In genomic region chr21:46320331-46320801, GRCh38 we compare ENCODE assay signal across 11 cellular contexts. TPM values are rescaled to one million over a fixed set of nuclear protein-coding genes. Genes with fewer than 3 reads are reported as not detected.
DNase-seq lines count a peak whose midpoint lies in the region; ATAC-seq and TF ChIP-seq lines count a peak whose summit lies in the region.
"Had no signal": no experiment of that assay in that cellular context is flagged by ENCODE, and none has a peak within 500 bp of the region (broad histone marks: within the 10 kb centered on the region; RNA-seq: fewer than 3 reads in every experiment).

No MANE protein-coding gene starts in this region.

- no peak for TF ChIP-seq CTCF in AG04450 (IDR thresholded peaks at IDR 0.05; ENCODE audit: low read depth, low read length)

- H3K36me3 Mint-ChIP-seq in activated T-helper 17 cell treated with anti-CD3 and anti-CD28 coated beads, Interleukin-2, amount 50 U/mL, for 72 hours (ENCODE audit: low read depth), result peaks cover 18% of the 10 kb centered on the region

- no peaks in the 10 kb centered on the region for H3K27me3 ChIP-seq in AG04450 (ENCODE audit: control insufficient read depth, insufficient read depth, low read length)
- H3K27me3 ChIP-seq: heart right ventricle, SJSA1 had no signal

- H3K9me3 ChIP-seq in AG04450 (ENCODE audit: control insufficient read depth, insufficient read depth, low read length), result peaks cover 2% of the 10 kb centered on the region; the same call in 1 of the 2 replicates
- H3K9me3 ChIP-seq: heart right ventricle had no signal

- no peak overlapping the region for H3K27ac ChIP-seq in AG04450 (ENCODE audit: low read depth, low read length)
- H3K27ac ChIP-seq: heart right ventricle, SJSA1 had no signal

- DNase-seq in AG04450 (ENCODE audit: low read depth, low spot score), result no peak
- peak; percentile 10 for DNase-seq in HEK293T (ENCODE audit: extremely low spot score)
- no peak for DNase-seq in HuH-7.5 (ENCODE audit: low spot score)
- DNase-seq in iPS-NIHi11 (ENCODE audit: low spot score), result no peak
- DNase-seq in DMS114 treated with DMSO at 0.1 percent for 48 hours (lab: John Stamatoyannopoulos, UW; ENCODE audit: unreplicated experiment), result no peak
- DNase-seq: heart right ventricle; NCI-H2081; stimulated activated CD4-positive, alpha-beta T cell treated with anti-CD3 and anti-CD28 coated beads, Interleukin-12 subunit alpha, Interleukin-12 subunit beta, amount 100 ng/mL, for 4 hours; stimulated activated naive CD4-positive, alpha-beta T cell had no signal

- peak overlapping the region; percentile 22 for H3K4me3 ChIP-seq in AG04450 (ENCODE audit: low read depth, low read length)

- peak overlapping the region; percentile 92 for H3K4me3 Mint-ChIP-seq in activated T-helper 17 cell treated with anti-CD3 and anti-CD28 coated beads, Interleukin-2, amount 50 U/mL, for 72 hours

- no peaks in the 10 kb centered on the region for H3K9me3 Mint-ChIP-seq in activated T-helper 17 cell treated with anti-CD3 and anti-CD28 coated beads, Interleukin-2, amount 50 U/mL, for 72 hours

- POLR2A ChIA-PET in AG04450 (lab: Yijun Ruan, JAX) (no interaction called here), HEK293T (lab: Yijun Ruan, JAX) (no interaction called here)

- CTCF ChIA-PET in AG04450 (lab: Charles Lee) (no interaction called here), HEK293T (lab: Yijun Ruan, JAX) (no interaction called here)

- no peaks in the 10 kb centered on the region for H3K27me3 Mint-ChIP-seq in activated T-helper 17 cell treated with anti-CD3 and anti-CD28 coated beads, Interleukin-2, amount 50 U/mL, for 72 hours

- no peak overlapping the region for H3K27ac Mint-ChIP-seq in activated T-helper 17 cell treated with anti-CD3 and anti-CD28 coated beads, Interleukin-2, amount 50 U/mL, for 72 hours

- peaks cover 15% of the 10 kb centered on the region for H3K4me1 Mint-ChIP-seq in activated T-helper 17 cell treated with anti-CD3 and anti-CD28 coated beads, Interleukin-2, amount 50 U/mL, for 72 hours

- ATAC-seq in activated T-helper 17 cell treated with anti-CD3 and anti-CD28 coated beads, Interleukin-2, amount 50 U/mL, for 72 hours (replicated peaks), result no peak
- ATAC-seq: heart right ventricle had no signal

TF ChIP-seq in HEK293T, 16 proteins besides CTCF, POLR2A, EP300 and RAD21:
- TF ChIP-seq ZNF384 (IDR thresholded peaks at IDR 0.05) (0 out of 2 replicates have a peak, but pooled peaks have one; percentile 42), NFRKB (IDR thresholded peaks at IDR 0.05) (no peak), BHLHE40 (IDR thresholded peaks at IDR 0.05; ENCODE audit: borderline replicate concordance) (no peak)

RNA-seq across cellular contexts. Expression of gene C21orf58, which starts 3.3 kb away (rescaled TPM):
- 1.2 TPM in 2 replicates for polyA plus RNA-seq in AG04450 (2011; rRNA removed)
- polyA minus RNA-seq in AG04450 (2011; rRNA and poly(A)+ RNA removed), result 4.2 and 4.4 TPM in 2 replicates
- 10 to 100 TPM; 21.4 to 24.3 TPM for total RNA-seq in activated T-helper 17 cell treated with anti-CD3 and anti-CD28 coated beads, Interleukin-2, amount 50 U/mL, for 72 hours

RNA-seq across cellular contexts. Expression of gene PCNT, which starts 3.6 kb away (rescaled TPM):
- polyA plus RNA-seq in AG04450 (2011; rRNA removed), result 8.5 and 8.8 TPM in 2 replicates
- polyA minus RNA-seq in AG04450 (2011; rRNA and poly(A)+ RNA removed), result 16.1 and 19.0 TPM in 2 replicates
- 10 to 100 TPM; 44.8 to 70.9 TPM for total RNA-seq in activated T-helper 17 cell treated with anti-CD3 and anti-CD28 coated beads, Interleukin-2, amount 50 U/mL, for 72 hours

RNA-seq across cellular contexts. Expression of gene YBEY, which starts 34.2 kb away (rescaled TPM):
- polyA plus RNA-seq in AG04450 (2011; rRNA removed), result 29.0 and 31.2 TPM in 2 replicates
- 5.3 and 7.1 TPM in 2 replicates for polyA minus RNA-seq in AG04450 (2011; rRNA and poly(A)+ RNA removed)
- total RNA-seq in activated T-helper 17 cell treated with anti-CD3 and anti-CD28 coated beads, Interleukin-2, amount 50 U/mL, for 72 hours, result 10 to 100 TPM in 1 of 2 donors, 1 to 10 TPM in 1; 7.0 to 14.8 TPM

RNA-seq across cellular contexts. Expression of gene MCM3AP, which starts 35.0 kb away (rescaled TPM):
- 41.5 and 43.7 TPM in 2 replicates for polyA plus RNA-seq in AG04450 (2011; rRNA removed)
- polyA minus RNA-seq in AG04450 (2011; rRNA and poly(A)+ RNA removed), result 57.6 and 61.1 TPM in 2 replicates
- total RNA-seq in activated T-helper 17 cell treated with anti-CD3 and anti-CD28 coated beads, Interleukin-2, amount 50 U/mL, for 72 hours, result 100 to 1,000 TPM; 105 to 118 TPM
